ENCODE assay signal across 5 cellular contexts in genomic region chr1:211081447-211081846, GRCh38. TPM values are rescaled to one million over a fixed set of nuclear protein-coding genes. Genes with fewer than 3 reads are reported as not detected.
"Had no signal": no experiment of that assay in that cellular context is flagged by ENCODE, and none has a peak within 500 bp of the region (broad histone marks: within the 10 kb centered on the region; RNA-seq: fewer than 3 reads in every experiment).

No MANE protein-coding gene starts in this region.

RNA-seq across cellular contexts. Expression of gene KCNH1, which starts 52.5 kb away (rescaled TPM):
- total RNA-seq: dermis microvascular lymphatic vessel endothelial cell, endothelial cell of umbilical vein, foreskin keratinocyte had no signal
- polyA plus RNA-seq: endothelial cell of umbilical vein, foreskin keratinocyte, heart left ventricle, heart right ventricle had no signal
